ENCODE assay signal across 8 cellular contexts in the genomic region with DNA sequence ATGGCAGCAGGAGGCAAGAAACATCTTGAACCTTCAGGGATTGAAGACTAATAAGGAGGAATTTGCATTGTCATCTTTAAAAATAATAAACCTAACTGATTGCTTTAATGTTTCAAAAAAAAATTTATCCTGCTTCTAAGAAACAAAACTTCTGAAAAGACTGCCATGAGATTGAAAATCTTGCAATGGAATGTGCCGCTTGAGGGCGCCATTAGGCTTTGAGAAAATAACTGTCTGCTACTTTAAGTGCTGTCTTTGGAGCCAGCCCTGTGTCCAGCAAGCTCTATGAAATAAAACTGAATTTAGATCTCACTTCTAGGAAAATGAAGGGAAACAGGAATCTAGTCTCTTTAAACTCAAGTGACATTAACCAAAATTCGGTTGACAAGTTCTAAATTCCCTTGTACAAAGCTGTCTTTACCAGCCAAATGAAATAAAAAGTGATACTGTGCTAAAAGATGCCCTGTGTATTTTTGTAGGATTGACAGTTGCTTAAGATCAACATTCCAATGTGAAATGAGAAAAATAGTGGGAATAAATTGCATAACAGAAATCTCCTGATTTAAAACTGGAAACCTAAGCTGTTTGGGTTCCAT.
DNase-seq lines count a peak whose midpoint lies in the region; ATAC-seq and TF ChIP-seq lines count a peak whose summit lies in the region.

No MANE protein-coding gene starts in this region.

- no peak overlapping the region for H3K4me3 ChIP-seq in testis

- H3K27me3 ChIP-seq in testis: no peaks in the 10 kb centered on the region

- CTCF ChIA-PET in activated CD8-positive, alpha-beta memory T cell treated with anti-CD3 and anti-CD28 coated beads, Interleukin-2, amount 10 ng/mL, durations not matched to agents 7 days and 5 days (lab: Charles Lee): interaction anchor here (0.7 to 12.9 kb wide), 48 partner anchors 9 to 417 kb away, joined by 3 to 143 read pairs (median 4); a partner anchor contains a TSS

- TF ChIP-seq CTCF in testis (IDR thresholded peaks at IDR 0.05): peak in 2 of 3 experiments; percentile 54 to 59

- no peak overlapping the region for H3K27ac Mint-ChIP-seq in activated CD8-positive, alpha-beta memory T cell treated with anti-CD3 and anti-CD28 coated beads, Interleukin-2, amount 10 ng/mL, durations not matched to agents 7 days and 5 days
- no peak overlapping the region for H3K27ac Mint-ChIP-seq in natural killer cell treated with Interleukin-12 subunit alpha and Interleukin-12 subunit beta and Interleukin-15 and Interleukin-18, amount 100 ng/mL, for 72 hours

- WGBS in testis, 2 donors: 12 to 13% methylated on average over 3 of the region's 3 CpGs

- DNase-seq in activated CD4-positive, CD25-positive, alpha-beta regulatory T cell (lab: John Stamatoyannopoulos, UW): peak; percentile 6 to 48 (median 14)
- peak; percentile 64 for DNase-seq in NCI-H748 (lab: John Stamatoyannopoulos, UW; ENCODE audit: unreplicated experiment)
- peak; percentile 85 for DNase-seq in activated CD8-positive, alpha-beta memory T cell treated with anti-CD3 and anti-CD28 coated beads, Interleukin-2, amount 10 ng/mL, durations not matched to agents 7 days and 5 days
- DNase-seq in epidermal melanocyte (ENCODE audit: insufficient read length, low spot score): peak; percentile 29
- peak; percentile 71 for DNase-seq in natural killer cell treated with Interleukin-12 subunit alpha and Interleukin-12 subunit beta and Interleukin-15 and Interleukin-18, amount 100 ng/mL, for 72 hours (ENCODE audit: low spot score)
- DNase-seq in testis: peak; percentile 87

- no peaks in the 10 kb centered on the region for H3K9me3 Mint-ChIP-seq in activated CD8-positive, alpha-beta memory T cell treated with anti-CD3 and anti-CD28 coated beads, Interleukin-2, amount 10 ng/mL, durations not matched to agents 7 days and 5 days (ENCODE audit: low read depth)
- no peaks in the 10 kb centered on the region for H3K9me3 Mint-ChIP-seq in natural killer cell treated with Interleukin-12 subunit alpha and Interleukin-12 subunit beta and Interleukin-15 and Interleukin-18, amount 100 ng/mL, for 72 hours

- no peaks in the 10 kb centered on the region for H3K9me3 ChIP-seq in testis

- no peaks in the 10 kb centered on the region for H3K4me1 ChIP-seq in testis

- no peak overlapping the region for H3K27ac ChIP-seq in testis

- no peaks in the 10 kb centered on the region for H3K36me3 Mint-ChIP-seq in activated CD8-positive, alpha-beta memory T cell treated with anti-CD3 and anti-CD28 coated beads, Interleukin-2, amount 10 ng/mL, durations not matched to agents 7 days and 5 days
- no peaks in the 10 kb centered on the region for H3K36me3 Mint-ChIP-seq in natural killer cell treated with Interleukin-12 subunit alpha and Interleukin-12 subunit beta and Interleukin-15 and Interleukin-18, amount 100 ng/mL, for 72 hours

- peaks cover 26% of the 10 kb centered on the region for H3K27me3 Mint-ChIP-seq in activated CD8-positive, alpha-beta memory T cell treated with anti-CD3 and anti-CD28 coated beads, Interleukin-2, amount 10 ng/mL, durations not matched to agents 7 days and 5 days
- peaks cover 15 to 17% of the 10 kb centered on the region in 2 donors for H3K27me3 Mint-ChIP-seq in natural killer cell treated with Interleukin-12 subunit alpha and Interleukin-12 subunit beta and Interleukin-15 and Interleukin-18, amount 100 ng/mL, for 72 hours

- intact Hi-C loops in testis (cut with DNase I; ENCODE audit: low total_unique reads): no loop called here

- ATAC-seq in activated CD4-positive, CD25-positive, alpha-beta regulatory T cell treated with anti-CD3 and anti-CD28 coated beads, Interleukin-2, amount 50 U/mL, for 24 hours: no peak
- no peak for ATAC-seq in activated CD8-positive, alpha-beta memory T cell treated with anti-CD3 and anti-CD28 coated beads, Interleukin-2, amount 10 ng/mL, durations not matched to agents 7 days and 5 days
- ATAC-seq in natural killer cell treated with Interleukin-12 subunit alpha and Interleukin-12 subunit beta and Interleukin-15 and Interleukin-18, amount 100 ng/mL, for 72 hours: no peak
- no peak for ATAC-seq in GM18519 (IDR thresholded peaks at IDR 0.05; ENCODE audit: low FRiP score, unreplicated experiment)

- H3K4me1 Mint-ChIP-seq in activated CD8-positive, alpha-beta memory T cell treated with anti-CD3 and anti-CD28 coated beads, Interleukin-2, amount 10 ng/mL, durations not matched to agents 7 days and 5 days: peaks cover 66% of the 10 kb centered on the region
- peaks cover 10 to 28% of the 10 kb centered on the region in 2 donors for H3K4me1 Mint-ChIP-seq in natural killer cell treated with Interleukin-12 subunit alpha and Interleukin-12 subunit beta and Interleukin-15 and Interleukin-18, amount 100 ng/mL, for 72 hours (ENCODE audit: low read depth in 2 of 2)

- H3K36me3 ChIP-seq in testis (ENCODE audit: low read depth, missing control alignments): no peaks in the 10 kb centered on the region

- TF ChIP-seq POLR2A in testis (IDR thresholded peaks at IDR 0.05): no peak

- no peak overlapping the region for H3K4me3 Mint-ChIP-seq in activated CD8-positive, alpha-beta memory T cell treated with anti-CD3 and anti-CD28 coated beads, Interleukin-2, amount 10 ng/mL, durations not matched to agents 7 days and 5 days
- no peak overlapping the region for H3K4me3 Mint-ChIP-seq in natural killer cell treated with Interleukin-12 subunit alpha and Interleukin-12 subunit beta and Interleukin-15 and Interleukin-18, amount 100 ng/mL, for 72 hours

Comparison
In these comparisons a context has a peak if more than half of its experiments do, and no peak if none do; other contexts are left out.
1. DNase-seq: peak in every context shown above with its lines; median percentile 87 in testis; 85 in activated CD8-positive, alpha-beta memory T cell treated with anti-CD3 and anti-CD28 coated beads, Interleukin-2, amount 10 ng/mL, durations not matched to agents 7 days and 5 days; 71 in natural killer cell treated with Interleukin-12 subunit alpha and Interleukin-12 subunit beta and Interleukin-15 and Interleukin-18, amount 100 ng/mL, for 72 hours; 64 in NCI-H748; 29 in epidermal melanocyte; 14 in activated CD4-positive, CD25-positive, alpha-beta regulatory T cell.